In the genomic region with DNA sequence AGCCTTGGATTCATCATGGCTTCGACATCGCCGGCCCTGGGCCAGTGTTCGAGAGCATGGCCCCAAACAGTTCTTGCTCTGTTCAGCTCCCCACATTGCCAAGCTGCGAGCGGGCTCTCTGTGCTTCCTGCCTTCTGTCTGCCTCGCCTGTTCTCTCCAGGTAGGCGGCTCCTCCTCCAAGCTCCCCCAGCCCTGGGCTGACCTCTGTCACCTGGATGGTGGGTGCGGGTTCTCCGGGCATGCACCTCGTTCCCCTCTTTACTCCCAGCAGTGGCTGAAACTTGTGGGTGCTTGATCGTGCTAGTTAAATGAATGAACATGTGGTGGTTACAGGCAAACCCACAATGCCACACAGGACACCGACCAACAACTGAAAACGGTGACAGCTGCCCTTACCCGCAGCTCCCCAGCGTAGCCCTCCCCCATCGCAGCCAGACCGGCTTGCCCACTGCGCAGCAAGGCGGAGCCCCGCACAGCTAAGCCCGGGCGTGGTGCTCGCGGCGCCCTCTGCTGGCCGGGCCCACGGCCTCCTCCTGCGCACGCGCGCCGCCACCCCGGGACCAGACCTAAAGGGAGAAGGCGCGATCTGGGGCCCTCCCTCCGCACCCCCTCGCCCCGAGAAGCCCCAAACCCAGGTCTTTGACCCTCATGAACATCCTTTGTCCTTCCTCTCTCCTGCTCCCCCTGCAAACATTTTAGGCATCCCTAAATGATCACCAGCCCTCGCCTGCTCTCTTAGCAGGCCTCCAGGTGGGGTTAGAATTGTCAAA, we compare ENCODE assay signal across 8 cellular contexts. TPM values are rescaled to one million over a fixed set of nuclear protein-coding genes. Genes with fewer than 3 reads are reported as not detected.
DNase-seq lines count a peak whose midpoint lies in the region; ATAC-seq and TF ChIP-seq lines count a peak whose summit lies in the region.

No MANE protein-coding gene starts in this region.

- H3K4me3 ChIP-seq in psoas muscle, result peak overlapping the region; percentile 72
- peak overlapping the region; percentile 26 for H3K4me3 ChIP-seq in urinary bladder (ENCODE audit: low read depth, low read length)

- H3K27me3 ChIP-seq in psoas muscle (ENCODE audit: insufficient read depth in 3 of 3, low read length in 2 of 3), result no peaks in the 10 kb centered on the region

- H3K36me3 Mint-ChIP-seq in T-cell, result no peaks in the 10 kb centered on the region

- POLR2A ChIA-PET in T-cell (lab: Charles Lee), result interaction anchor here (0.5 to 3.7 kb wide), 5 partner anchors 12 to 1947 kb away, joined by 3 to 29 read pairs (median 7); a partner anchor contains a TSS

- 2 to 4% (median 3%) methylated on average over 31 to 40 of the region's 40 CpGs for WGBS in psoas muscle, 3 donors
- 3% methylated on average over 40 of the region's 40 CpGs for WGBS in urinary bladder

- H3K4me3 Mint-ChIP-seq in T-cell, result peak overlapping the region; percentile 79 to 99 (median 87)

- H3K27ac Mint-ChIP-seq in T-cell, result peak overlapping the region; percentile 96 to 98

- CTCF ChIA-PET in T-cell (lab: Charles Lee), result interaction anchor here (0.5 to 5.3 kb wide), 26 partner anchors 10 to 863 kb away, joined by 3 to 50 read pairs (median 4); a partner anchor contains a TSS

- ATAC-seq in HG02798 (IDR thresholded peaks at IDR 0.05; ENCODE audit: poor library complexity, unreplicated experiment) (peak; percentile 72), T-cell (replicated peaks in 1 of 4) (peak; percentile 80 to 86 (median 84)), left ventricle myocardium superior (peak; percentile 96), psoas muscle (peak; percentile 92 to 96 (median 94))

- no peaks in the 10 kb centered on the region for H3K9me3 Mint-ChIP-seq in T-cell

- no peaks in the 10 kb centered on the region for H3K9me3 ChIP-seq in psoas muscle

- DNase-seq in NCI-H1436 (lab: John Stamatoyannopoulos, UW) (peak; percentile 89), T-cell (peak; percentile 64 to 91 (median 82)), amniotic epithelial cell (ENCODE audit: low read depth) (peak; percentile 68), left ventricle myocardium superior (peak; percentile 94), psoas muscle (peak; percentile 88 to 94)

- peaks cover 21 to 28% (median 27%) of the 10 kb centered on the region in 3 donors for H3K4me1 Mint-ChIP-seq in T-cell

- H3K4me1 ChIP-seq in psoas muscle (peaks cover 6% of the 10 kb centered on the region), urinary bladder (ENCODE audit: insufficient read depth) (no peaks in the 10 kb centered on the region)

- TF ChIP-seq CTCF in GM12873 (IDR thresholded peaks at IDR 0.05; ENCODE audit: insufficient read depth, low read depth, low read length, missing control alignments) (peak; percentile 97), psoas muscle (IDR thresholded peaks at IDR 0.05) (peak; percentile 93)

- H3K36me3 ChIP-seq in psoas muscle (ENCODE audit: insufficient read depth in 1 of 2, low read depth in 1 of 2) (no peaks in the 10 kb centered on the region), urinary bladder (ENCODE audit: insufficient read depth) (no peaks in the 10 kb centered on the region)

- H3K27me3 Mint-ChIP-seq in T-cell, result no peaks in the 10 kb centered on the region

- H3K27ac ChIP-seq in psoas muscle (peak overlapping the region; percentile 76), urinary bladder (ENCODE audit: low read depth) (peak overlapping the region; percentile 62)

- intact Hi-C loops in left ventricle myocardium superior (cut with micrococcal nuclease), result no loop called here
- intact Hi-C loops in psoas muscle (cut with DNase I), result loop anchor here (2.0 to 10.0 kb wide), 3 partner anchors 808 to 863 kb away; no protein-coding TSS in a partner anchor

RNA-seq across cellular contexts. Expression of a gene that starts 22.9 kb away (rescaled TPM):
- total RNA-seq in T-cell, result 1,000 to 10,000 TPM in 2 of 5 donors, 100 to 1,000 TPM in 3; 962 to 2,431 (median 988) TPM
- total RNA-seq in left ventricle myocardium superior, result 1,209 TPM
- total RNA-seq in psoas muscle, result 1,000 to 10,000 TPM; 1,399 to 2,094 (median 1,752) TPM
- polyA plus RNA-seq in psoas muscle, result 1,000 to 10,000 TPM; 1,437 to 2,724 (median 2,114) TPM
- total RNA-seq in urinary bladder, result 96.6 TPM
- polyA plus RNA-seq in urinary bladder, result 649 TPM

RNA-seq across cellular contexts. Expression of a gene that starts 41.4 kb away (rescaled TPM):
- total RNA-seq in T-cell, result not detected
- total RNA-seq in left ventricle myocardium superior, result not detected
- total RNA-seq in psoas muscle, result not detected
- polyA plus RNA-seq in psoas muscle, result under 1 TPM; 0.10 to 0.38 (median 0.20) TPM
- 33.5 TPM for total RNA-seq in urinary bladder
- 72.1 TPM for polyA plus RNA-seq in urinary bladder

RNA-seq across cellular contexts. Expression of a gene that starts 46.4 kb away (rescaled TPM):
- total RNA-seq in T-cell, result not detected
- total RNA-seq in left ventricle myocardium superior, result not detected
- total RNA-seq in psoas muscle, result not detected
- polyA plus RNA-seq in psoas muscle, result not detected
- not detected for total RNA-seq in urinary bladder
- not detected for polyA plus RNA-seq in urinary bladder

RNA-seq across cellular contexts. Expression of a gene that starts 53.2 kb away (rescaled TPM):
- not detected for total RNA-seq in T-cell
- not detected for total RNA-seq in left ventricle myocardium superior
- total RNA-seq in psoas muscle, result under 1 TPM in 2 of 4 donors, not detected in 2; 0.21 to 0.26 TPM
- polyA plus RNA-seq in psoas muscle, result under 1 TPM in 2 of 3 donors, not detected in 1; 0.07 to 0.09 TPM
- not detected for total RNA-seq in urinary bladder
- 0.20 TPM for polyA plus RNA-seq in urinary bladder

Comparison
In these comparisons a context has a peak if more than half of its experiments do, and no peak if none do; other contexts are left out.
1. Peak in every context shown above with its lines: DNase-seq, ATAC-seq, H3K4me3 ChIP-seq and H3K27ac ChIP-seq.
2. RNA of a gene that starts 41.4 kb away (total RNA-seq): 33.5 TPM in urinary bladder (single experiment); not detected in psoas muscle, not detected in T-cell and not detected in left ventricle myocardium superior (single experiment); every median in the first group is over 10 times any median in the second.